ENCODE assay signal across 18 cellular contexts in genomic region chr6:158398252-158399024, GRCh38.
"Had no signal": no experiment of that assay in that cellular context is flagged by ENCODE, and none has a peak within 500 bp of the region (broad histone marks: within the 10 kb centered on the region; RNA-seq: fewer than 3 reads in every experiment).

No MANE protein-coding gene starts in this region.

- H3K27ac ChIP-seq: body of pancreas, lower lobe of right lung, right lobe of liver, skin epidermis, thyroid gland had no signal

- ATAC-seq: body of pancreas; effector memory CD8-positive, alpha-beta T cell; left colon; mucosa of descending colon; naive thymus-derived CD8-positive, alpha-beta T cell had no signal

- H3K4me3 ChIP-seq: body of pancreas, lower lobe of right lung, mucosa of descending colon, right lobe of liver, skin epidermis, thyroid gland had no signal

- H3K9me3 ChIP-seq: body of pancreas, mucosa of descending colon, right lobe of liver, thyroid gland had no signal

- H3K4me3 Mint-ChIP-seq: activated naive CD4-positive, alpha-beta T cell treated with anti-CD3 and anti-CD28 coated beads for 36 hours; activated T-cell treated with anti-CD3 and anti-CD28 coated beads, Interleukin-2, amount 50 U/mL, for 24 hours; effector memory CD8-positive, alpha-beta T cell; naive thymus-derived CD8-positive, alpha-beta T cell; stimulated activated memory B cell treated with anti-CD40 and anti-IgM and Interleukin-4, amounts not matched to agents 10 μg/mL and 1 μg/mL and 100 μg/mL, for 72 hours had no signal

- H3K27me3 ChIP-seq: body of pancreas, right lobe of liver, thyroid gland had no signal

- DNase-seq: activated CD4-positive, alpha-beta T cell treated with anti-CD3 and anti-CD28 coated beads, Interleukin-2, amount 50 U/mL, for 4 hours; activated CD8-positive, alpha-beta memory T cell treated with anti-CD3 and anti-CD28 coated beads for 24 hours; activated CD8-positive, alpha-beta memory T cell treated with anti-CD3 and anti-CD28 coated beads, Interleukin-2, amount 50 U/mL, for 4 hours; activated naive CD4-positive, alpha-beta T cell treated with anti-CD3 and anti-CD28 coated beads for 36 hours; activated T-cell treated with anti-CD3 and anti-CD28 coated beads, Interleukin-2, amount 50 U/mL, for 24 hours; body of pancreas; effector memory CD8-positive, alpha-beta T cell; left colon; lower lobe of right lung; mesendoderm; mucosa of descending colon; naive thymus-derived CD8-positive, alpha-beta T cell; right lobe of liver; stimulated activated CD4-positive, alpha-beta T cell treated with anti-CD3 and anti-CD28 coated beads, Interleukin-2, amount 100 ng/mL, for 24 hours; T-helper 9 cell had no signal

- H3K4me1 ChIP-seq: right lobe of liver had no signal

- H3K36me3 ChIP-seq: lower lobe of right lung, right lobe of liver, thyroid gland had no signal

- H3K27me3 Mint-ChIP-seq: activated T-cell treated with anti-CD3 and anti-CD28 coated beads, Interleukin-2, amount 50 U/mL, for 24 hours; effector memory CD8-positive, alpha-beta T cell; naive thymus-derived CD8-positive, alpha-beta T cell; stimulated activated memory B cell treated with anti-CD40 and anti-IgM and Interleukin-4, amounts not matched to agents 10 μg/mL and 1 μg/mL and 100 μg/mL, for 72 hours had no signal

- H3K27ac Mint-ChIP-seq: activated naive CD4-positive, alpha-beta T cell treated with anti-CD3 and anti-CD28 coated beads for 36 hours; activated T-cell treated with anti-CD3 and anti-CD28 coated beads, Interleukin-2, amount 50 U/mL, for 24 hours; stimulated activated memory B cell treated with anti-CD40 and anti-IgM and Interleukin-4, amounts not matched to agents 10 μg/mL and 1 μg/mL and 100 μg/mL, for 72 hours had no signal

- H3K9me3 Mint-ChIP-seq: activated naive CD4-positive, alpha-beta T cell treated with anti-CD3 and anti-CD28 coated beads for 36 hours; activated T-cell treated with anti-CD3 and anti-CD28 coated beads, Interleukin-2, amount 50 U/mL, for 24 hours; effector memory CD8-positive, alpha-beta T cell; stimulated activated memory B cell treated with anti-CD40 and anti-IgM and Interleukin-4, amounts not matched to agents 10 μg/mL and 1 μg/mL and 100 μg/mL, for 72 hours had no signal
